Comparison of ENCODE assay signal across 1 cellular context in genomic region chr14:76138119-76138757, GRCh38.
TF ChIP-seq lines count a peak whose summit lies in the region.

No MANE protein-coding gene starts in this region.

TF ChIP-seq in K562, 482 proteins besides CTCF, POLR2A, EP300 and RAD21 (continued from another document):
- TF ChIP-seq, protein P1, sequence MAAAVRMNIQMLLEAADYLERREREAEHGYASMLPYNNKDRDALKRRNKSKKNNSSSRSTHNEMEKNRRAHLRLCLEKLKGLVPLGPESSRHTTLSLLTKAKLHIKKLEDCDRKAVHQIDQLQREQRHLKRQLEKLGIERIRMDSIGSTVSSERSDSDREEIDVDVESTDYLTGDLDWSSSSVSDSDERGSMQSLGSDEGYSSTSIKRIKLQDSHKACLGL (CRISPR knock-in tag; IDR thresholded peaks at IDR 0.05; ENCODE audit: borderline replicate concordance, poor library complexity, severe bottlenecking): no peak
- TF ChIP-seq RBFOX2 (IDR thresholded peaks at IDR 0.05; ENCODE audit: low read depth, low read length) (no peak), ZFP36 (IDR thresholded peaks at IDR 0.05; ENCODE audit: low read depth, low read length, partially characterized antibody) (peak; percentile 94), ESRRA (IDR thresholded peaks at IDR 0.05; ENCODE audit: borderline replicate concordance, low read depth) (no peak), DACH1 (IDR thresholded peaks at IDR 0.05; ENCODE audit: partially characterized antibody) (peak; percentile 51), SRF (CRISPR knock-in tag; IDR thresholded peaks at IDR 0.05) (no peak), TAF9B (IDR thresholded peaks at IDR 0.05; ENCODE audit: partially characterized antibody) (no peak), ZNF436 (CRISPR knock-in tag; IDR thresholded peaks at IDR 0.05) (peak; percentile 35; the same call in 1 of the 2 replicates), BCOR (IDR thresholded peaks at IDR 0.05) (no peak), NCOA4 (IDR thresholded peaks at IDR 0.05; ENCODE audit: partially characterized antibody) (no peak), VEZF1 (CRISPR knock-in tag; IDR thresholded peaks at IDR 0.05) (peak; percentile 66), KLF16 (IDR thresholded peaks at IDR 0.05) (no peak), CXXC5 (CRISPR knock-in tag; IDR thresholded peaks at IDR 0.05) (no peak), ZNF174 (CRISPR knock-in tag; IDR thresholded peaks at IDR 0.05) (no peak), RBM25 (IDR thresholded peaks at IDR 0.05; ENCODE audit: low read depth, low read length, severe bottlenecking) (peak; percentile 30), IRF9 (tag; IDR thresholded peaks at IDR 0.05) (no peak), GTF2E2 (tag; IDR thresholded peaks at IDR 0.05) (no peak), HCFC1 (IDR thresholded peaks at IDR 0.05; ENCODE audit: low read depth, low read length) (no peak), KDM1A (IDR thresholded peaks at IDR 0.05) (peak in 1 of 2 experiments; percentile 20; a peak in 1 of 4 replicates)
- TF ChIP-seq, protein P2, sequence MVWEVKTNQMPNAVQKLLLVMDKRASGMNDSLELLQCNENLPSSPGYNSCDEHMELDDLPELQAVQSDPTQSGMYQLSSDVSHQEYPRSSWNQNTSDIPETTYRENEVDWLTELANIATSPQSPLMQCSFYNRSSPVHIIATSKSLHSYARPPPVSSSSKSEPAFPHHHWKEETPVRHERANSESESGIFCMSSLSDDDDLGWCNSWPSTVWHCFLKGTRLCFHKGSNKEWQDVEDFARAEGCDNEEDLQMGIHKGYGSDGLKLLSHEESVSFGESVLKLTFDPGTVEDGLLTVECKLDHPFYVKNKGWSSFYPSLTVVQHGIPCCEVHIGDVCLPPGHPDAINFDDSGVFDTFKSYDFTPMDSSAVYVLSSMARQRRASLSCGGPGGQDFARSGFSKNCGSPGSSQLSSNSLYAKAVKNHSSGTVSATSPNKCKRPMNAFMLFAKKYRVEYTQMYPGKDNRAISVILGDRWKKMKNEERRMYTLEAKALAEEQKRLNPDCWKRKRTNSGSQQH (CRISPR knock-in tag; IDR thresholded peaks at IDR 0.05): no peak
- TF ChIP-seq, protein P3, sequence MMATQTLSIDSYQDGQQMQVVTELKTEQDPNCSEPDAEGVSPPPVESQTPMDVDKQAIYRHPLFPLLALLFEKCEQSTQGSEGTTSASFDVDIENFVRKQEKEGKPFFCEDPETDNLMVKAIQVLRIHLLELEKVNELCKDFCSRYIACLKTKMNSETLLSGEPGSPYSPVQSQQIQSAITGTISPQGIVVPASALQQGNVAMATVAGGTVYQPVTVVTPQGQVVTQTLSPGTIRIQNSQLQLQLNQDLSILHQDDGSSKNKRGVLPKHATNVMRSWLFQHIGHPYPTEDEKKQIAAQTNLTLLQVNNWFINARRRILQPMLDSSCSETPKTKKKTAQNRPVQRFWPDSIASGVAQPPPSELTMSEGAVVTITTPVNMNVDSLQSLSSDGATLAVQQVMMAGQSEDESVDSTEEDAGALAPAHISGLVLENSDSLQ (IDR thresholded peaks at IDR 0.05): no peak
- TF ChIP-seq, protein P4, sequence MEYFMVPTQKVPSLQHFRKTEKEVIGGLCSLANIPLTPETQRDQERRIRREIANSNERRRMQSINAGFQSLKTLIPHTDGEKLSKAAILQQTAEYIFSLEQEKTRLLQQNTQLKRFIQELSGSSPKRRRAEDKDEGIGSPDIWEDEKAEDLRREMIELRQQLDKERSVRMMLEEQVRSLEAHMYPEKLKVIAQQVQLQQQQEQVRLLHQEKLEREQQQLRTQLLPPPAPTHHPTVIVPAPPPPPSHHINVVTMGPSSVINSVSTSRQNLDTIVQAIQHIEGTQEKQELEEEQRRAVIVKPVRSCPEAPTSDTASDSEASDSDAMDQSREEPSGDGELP (CRISPR knock-in tag; IDR thresholded peaks at IDR 0.05; ENCODE audit: borderline replicate concordance): peak; percentile 68; the same call in 1 of the 2 replicates
TF ChIP-seq in K562: peak in this region for 7.
